In the genomic region with DNA sequence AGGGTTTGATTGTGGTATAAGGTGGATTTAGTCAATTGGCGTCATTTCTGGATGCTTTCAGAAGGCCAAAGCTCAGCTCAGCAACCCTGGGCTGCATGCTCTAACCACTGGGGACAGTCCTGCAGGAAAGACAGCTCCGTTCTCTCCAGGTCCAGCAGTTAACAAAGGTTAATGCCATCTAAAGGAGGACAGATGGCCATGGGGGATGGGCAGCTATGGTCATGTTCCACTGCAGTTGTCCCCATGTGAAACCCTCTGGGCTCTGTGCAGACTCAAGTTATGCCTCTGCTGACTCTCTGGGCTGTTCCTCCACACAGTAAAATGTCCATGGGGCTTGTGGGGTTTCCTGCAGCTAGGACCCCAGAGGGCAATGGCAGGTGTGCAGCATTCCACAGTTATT, we compare ENCODE assay signal across 8 cellular contexts.
"Had no signal": no experiment of that assay in that cellular context is flagged by ENCODE, and none has a peak within 500 bp of the region (broad histone marks: within the 10 kb centered on the region; RNA-seq: fewer than 3 reads in every experiment).

No MANE protein-coding gene starts in this region.

- DNase-seq: GM23248, GOT3, H9, HCEC 1CT, IMR-90, KG1 had no signal

- H3K4me3 ChIP-seq: GM23248, K562 had no signal

- H3K4me1 Mint-ChIP-seq: H9 had no signal

- ATAC-seq: K562 had no signal

- H3K9ac ChIP-seq: GM23248 had no signal

- H3K27ac ChIP-seq: GM23248 had no signal

- H3K27ac Mint-ChIP-seq: H9 had no signal

- FAIRE-seq: HTR-8/SVneo, K562 had no signal

- H2AFZ ChIP-seq: GM23248 had no signal

- H3K4me3 Mint-ChIP-seq: H9 had no signal
